ENCODE assay signal across 27 cellular contexts in genomic region chr1:17549384-17549783, GRCh38. TPM values are rescaled to one million over a fixed set of nuclear protein-coding genes. Genes with fewer than 3 reads are reported as not detected.
"Had no signal": no experiment of that assay in that cellular context is flagged by ENCODE, and none has a peak within 500 bp of the region (broad histone marks: within the 10 kb centered on the region; RNA-seq: fewer than 3 reads in every experiment).

No MANE protein-coding gene starts in this region.

- H3K4me3 ChIP-seq: cardiac muscle cell, Peyer's patch, SJCRH30 had no signal

- H3K9ac ChIP-seq: SK-N-SH had no signal

- DNase-seq: activated CD4-positive, alpha-beta T cell treated with anti-CD3 and anti-CD28 coated beads for 48 hours; activated CD4-positive, alpha-beta T cell treated with anti-CD3 and anti-CD28 coated beads, Interleukin-2, amount 50 U/mL, for 4 hours; activated CD4-positive, CD25-positive, alpha-beta regulatory T cell treated with anti-CD3 and anti-CD28 coated beads, Interleukin-2, amount 50 U/mL, for 72 hours; activated CD8-positive, alpha-beta memory T cell treated with anti-CD3 and anti-CD28 coated beads, Interleukin-2, amount 50 U/mL, for 48 hours; activated CD8-positive, alpha-beta T cell treated with anti-CD3 and anti-CD28 coated beads, Interleukin-2, amount 10 ng/mL, durations not matched to agents 7 days and 5 days; activated effector memory CD4-positive, alpha-beta T cell treated with Interleukin-2 at 50 U/mL for 16 hours; activated naive CD4-positive, alpha-beta T cell; activated T-cell treated with anti-CD3 and anti-CD28 coated beads, Interleukin-2, amount 50 U/mL, for 24 hours; brain microvascular endothelial cell; Kasumi-1; KBM-7; NCI-H1694; NCI-H2029 treated with DMSO at 0.1 percent for 48 hours; NCI-H345; NCI-H510A; NCI-H526 treated with DMSO at 0.1 percent for 48 hours; NK-92 treated with Interleukin-12 subunit alpha and Interleukin-12 subunit beta, amount 100 ng/mL, for 24 hours; OCI-M1; Peyer's patch; Right ventricle myocardium superior; SJCRH30; SK-N-SH; T-helper 1 cell had no signal

- H3K36me3 ChIP-seq: brain microvascular endothelial cell, cardiac muscle cell, Peyer's patch, SJCRH30 had no signal

- H3K9me3 ChIP-seq: Peyer's patch, SJCRH30, SK-N-SH had no signal

- H3K27me3 ChIP-seq: brain microvascular endothelial cell, cardiac muscle cell, Peyer's patch, SJCRH30 had no signal

- H3K4me1 ChIP-seq: SJCRH30 had no signal

- H3K27ac ChIP-seq: brain microvascular endothelial cell, cardiac muscle cell, Peyer's patch, RWPE1, SJCRH30 had no signal

RNA-seq across cellular contexts. Expression of gene ARHGEF10L, which starts 9.9 kb away (rescaled TPM):
- total RNA-seq: activated CD8-positive, alpha-beta T cell treated with anti-CD3 and anti-CD28 coated beads, Interleukin-2, amount 10 ng/mL, durations not matched to agents 7 days and 5 days; activated T-helper 1 cell treated with anti-CD3 and anti-CD28 coated beads, Interleukin-12 subunit alpha, Interleukin-12 subunit beta, Interleukin-2, Interleukin-4 antibody, amounts not matched to agents 30 ng/mL and 10 ng/mL and 1 ng/mL, durations not matched to agents 14 hours and 24 hours and 36 hours; T-helper 2 cell treated with Interferon-gamma antibody and Interleukin-4, amounts not matched to agents 100 ng/mL and 5 ng/mL, for 36 hours had no signal
